Comparison of ENCODE assay signal across 10 cellular contexts in genomic region chr7:18509491-18509890, GRCh38. TPM values are rescaled to one million over a fixed set of nuclear protein-coding genes. Genes with fewer than 3 reads are reported as not detected.
DNase-seq lines count a peak whose midpoint lies in the region; ATAC-seq, FAIRE-seq and TF ChIP-seq lines count a peak whose summit lies in the region.
"Had no signal": no experiment of that assay in that cellular context is flagged by ENCODE, and none has a peak within 500 bp of the region (broad histone marks: within the 10 kb centered on the region; RNA-seq: fewer than 3 reads in every experiment).

No MANE protein-coding gene starts in this region.

- no peak for FAIRE-seq in astrocyte (lab: Jason Lieb, UNC)

- H3K27ac ChIP-seq in BLaER1 (peak overlapping the region; percentile 49), astrocyte (ENCODE audit: low read depth, low read length) (peak overlapping the region; percentile 100), mucosa of rectum (ENCODE audit: low read depth in 2 of 2, low read length in 2 of 2) (peak overlapping the region; percentile 78 to 81), sigmoid colon (peak overlapping the region in 1 of 4 donors; percentile 2)

- in situ Hi-C loops in HAP-1 (cut with MboI; ENCODE audit: low sequenced_read_pairs), result no loop called here

- intact Hi-C loops in sigmoid colon (cut with DNase I), result no loop called here

- TF ChIP-seq CTCF in astrocyte (IDR thresholded peaks at IDR 0.05; ENCODE audit: insufficient read depth, low read depth, low read length) (no peak), sigmoid colon (IDR thresholded peaks at IDR 0.05) (no peak)

- H3K4me1 Mint-ChIP-seq in astrocyte (ENCODE audit: low read depth, unreplicated experiment), result peaks cover 29% of the 10 kb centered on the region
- H3K4me1 Mint-ChIP-seq: activated naive CD8-positive, alpha-beta T cell treated with anti-CD3 and anti-CD28 coated beads, Interleukin-2, amount 10 ng/mL, durations not matched to agents 7 days and 5 days had no signal

- no peaks in the 10 kb centered on the region for H3K9me3 ChIP-seq in BLaER1
- no peaks in the 10 kb centered on the region for H3K9me3 ChIP-seq in HAP-1
- H3K9me3 ChIP-seq in astrocyte (ENCODE audit: insufficient read depth, low read depth, low read length), result no peaks in the 10 kb centered on the region
- no peaks in the 10 kb centered on the region for H3K9me3 ChIP-seq in mucosa of rectum (ENCODE audit: control insufficient read depth in 2 of 2, low read length in 2 of 2)
- no peaks in the 10 kb centered on the region for H3K9me3 ChIP-seq in sigmoid colon

- H3K4me3 ChIP-seq in BLaER1, result no peak overlapping the region
- H3K4me3 ChIP-seq in HAP-1, result peak overlapping the region; percentile 2; the same call in 1 of the 2 replicates
- peak overlapping the region; percentile 75 for H3K4me3 ChIP-seq in astrocyte (ENCODE audit: insufficient read depth, low read depth, low read length)
- H3K4me3 ChIP-seq in mucosa of rectum (ENCODE audit: low read length in 2 of 2), result peak overlapping the region; percentile 27 to 62
- H3K4me3 ChIP-seq in sigmoid colon, result no peak overlapping the region

- no peaks in the 10 kb centered on the region for H4K20me1 ChIP-seq in BLaER1
- H4K20me1 ChIP-seq in astrocyte (ENCODE audit: insufficient read depth, low read length), result no peaks in the 10 kb centered on the region

- no peak for TF ChIP-seq EP300 in sigmoid colon (IDR thresholded peaks at IDR 0.05)

- H3K79me2 ChIP-seq in astrocyte (ENCODE audit: insufficient read depth, low read length), result peaks cover 47% of the 10 kb centered on the region

- peak overlapping the region; percentile 92 for H3K4me3 Mint-ChIP-seq in astrocyte (ENCODE audit: unreplicated experiment)
- H3K4me3 Mint-ChIP-seq: activated naive CD8-positive, alpha-beta T cell treated with anti-CD3 and anti-CD28 coated beads, Interleukin-2, amount 10 ng/mL, durations not matched to agents 7 days and 5 days had no signal

- no peaks in the 10 kb centered on the region for H3K27me3 ChIP-seq in BLaER1
- H3K27me3 ChIP-seq in HAP-1 (ENCODE audit: low read depth), result no peaks in the 10 kb centered on the region
- no peaks in the 10 kb centered on the region for H3K27me3 ChIP-seq in astrocyte (ENCODE audit: insufficient read depth, low read length)
- H3K27me3 ChIP-seq in mucosa of rectum (ENCODE audit: control insufficient read depth in 2 of 2, insufficient read depth in 2 of 2, low read length in 2 of 2), result no peaks in the 10 kb centered on the region
- H3K27me3 ChIP-seq in sigmoid colon, result no peaks in the 10 kb centered on the region

- no peak for ATAC-seq in GM19463 (IDR thresholded peaks at IDR 0.05; ENCODE audit: unreplicated experiment)
- no peak for ATAC-seq in HG03378 (IDR thresholded peaks at IDR 0.05; ENCODE audit: unreplicated experiment)

- peak overlapping the region; percentile 76 for H3K4me2 ChIP-seq in BLaER1
- H3K4me2 ChIP-seq in astrocyte (ENCODE audit: low read length), result peak overlapping the region; percentile 87

- whole genome bisulfite sequencing in sigmoid colon, 2 donors, result 55 to 74% methylated on average over 2 of the region's 2 CpGs

- TF ChIP-seq POLR2A in sigmoid colon (IDR thresholded peaks at IDR 0.05), result no peak

- H3K36me3 ChIP-seq in BLaER1 (peaks cover 18% of the 10 kb centered on the region; the same call in 1 of the 2 replicates), HAP-1 (replicated peaks) (peaks cover 45% of the 10 kb centered on the region), astrocyte (ENCODE audit: insufficient read depth, low read length) (no peaks in the 10 kb centered on the region), mucosa of rectum (ENCODE audit: control insufficient read depth in 2 of 2, insufficient read depth in 2 of 2, low read length in 2 of 2) (no peaks in the 10 kb centered on the region), sigmoid colon (no peaks in the 10 kb centered on the region)

- no peak overlapping the region for H2AFZ ChIP-seq in astrocyte (ENCODE audit: low read depth, low read length)

- H3K9ac ChIP-seq in BLaER1 (no peak overlapping the region), astrocyte (ENCODE audit: low read length) (peak overlapping the region; percentile 97), mucosa of rectum (ENCODE audit: low read depth in 1 of 2, low read length in 2 of 2) (peak overlapping the region in 1 of 2 donors; percentile 21)

- no peaks in the 10 kb centered on the region for H3K36me3 Mint-ChIP-seq in astrocyte (ENCODE audit: low read depth, unreplicated experiment)
- H3K36me3 Mint-ChIP-seq: activated naive CD8-positive, alpha-beta T cell treated with anti-CD3 and anti-CD28 coated beads, Interleukin-2, amount 10 ng/mL, durations not matched to agents 7 days and 5 days had no signal

- H3K27ac Mint-ChIP-seq in astrocyte (ENCODE audit: unreplicated experiment), result peak overlapping the region; percentile 100
- H3K27ac Mint-ChIP-seq: activated naive CD8-positive, alpha-beta T cell treated with anti-CD3 and anti-CD28 coated beads, Interleukin-2, amount 10 ng/mL, durations not matched to agents 7 days and 5 days had no signal

- DNase-seq in HAP-1 (ENCODE audit: low spot score in 2 of 2) (no peak), astrocyte (ENCODE audit: low read depth) (no peak), sigmoid colon (no peak), amniotic stem cell (lab: John Stamatoyannopoulos, UW) (no peak)
- DNase-seq: activated naive CD8-positive, alpha-beta T cell treated with anti-CD3 and anti-CD28 coated beads, Interleukin-2, amount 10 ng/mL, durations not matched to agents 7 days and 5 days; NCI-H1436 had no signal

- no peaks in the 10 kb centered on the region for H3K27me3 Mint-ChIP-seq in astrocyte (ENCODE audit: low read depth, unreplicated experiment)
- H3K27me3 Mint-ChIP-seq: activated naive CD8-positive, alpha-beta T cell treated with anti-CD3 and anti-CD28 coated beads, Interleukin-2, amount 10 ng/mL, durations not matched to agents 7 days and 5 days had no signal

- H3K4me1 ChIP-seq in BLaER1 (peaks cover 54% of the 10 kb centered on the region), HAP-1 (peaks cover 88% of the 10 kb centered on the region), astrocyte (ENCODE audit: insufficient read depth, low read length) (peaks cover 34% of the 10 kb centered on the region), mucosa of rectum (ENCODE audit: control insufficient read depth in 2 of 2, insufficient read depth in 2 of 2, low read length in 2 of 2) (peaks cover 4 to 12% of the 10 kb centered on the region in 2 donors), sigmoid colon (peaks cover 0 to 21% (median 5%) of the 10 kb centered on the region in 4 donors)

- H3K9me3 Mint-ChIP-seq in astrocyte (ENCODE audit: unreplicated experiment), result no peaks in the 10 kb centered on the region
- H3K9me3 Mint-ChIP-seq: activated naive CD8-positive, alpha-beta T cell treated with anti-CD3 and anti-CD28 coated beads, Interleukin-2, amount 10 ng/mL, durations not matched to agents 7 days and 5 days had no signal

RNA-seq across cellular contexts. Expression of gene HDAC9, which starts 13.9 kb away (rescaled TPM):
- total RNA-seq in astrocyte (20.2 and 27.6 TPM in 2 replicates), sigmoid colon (10 to 100 TPM; 22.2 to 38.2 (median 33.5) TPM)
- polyA plus RNA-seq in sigmoid colon, result 1 to 10 TPM; 2.4 to 8.1 (median 5.5) TPM

Comparison
In these comparisons a context has a peak if more than half of its experiments do, and no peak if none do; other contexts are left out.
1. H3K4me3 ChIP-seq: peak in HAP-1 (single experiment), astrocyte (single experiment) and mucosa of rectum (2 of 2); none in BLaER1 (single experiment) and sigmoid colon (0 of 4).